8 cellular contexts compared by ENCODE assay signal in genomic region chr18:11908182-11909080, GRCh38. TPM values are rescaled to one million over a fixed set of nuclear protein-coding genes. Genes with fewer than 3 reads are reported as not detected.
A peak's percentile ranks its signal among the peaks of the same experiment; 100 is the strongest.
DNase-seq lines count a peak whose midpoint lies in the region; ATAC-seq and TF ChIP-seq lines count a peak whose summit lies in the region.

TSS of gene MPPE1 (minus strand) at chr18:11908317. CDS start at chr18:11897264, 11,053 bp downstream.

- no peaks in the 10 kb centered on the region for H3K9me2 ChIP-seq in Loucy (replicated peaks; ENCODE audit: low read depth, low read length)

- no peak within 1 kb of the TSS for H3K14ac ChIP-seq in neuronal stem cell (ENCODE audit: low read length)

- H2BK15ac ChIP-seq in neuronal stem cell (ENCODE audit: low read length), result peak within 1 kb of the TSS; percentile 64

- no peaks in the 10 kb centered on the region for H4K20me1 ChIP-seq in Loucy (ENCODE audit: insufficient read depth, low read length, poor library complexity, severe bottlenecking)

- H3K23ac ChIP-seq in neuronal stem cell (ENCODE audit: low read depth, low read length, poor library complexity), result peak within 1 kb of the TSS; percentile 91

- H3K4ac ChIP-seq in neuronal stem cell (ENCODE audit: low read length), result no peak within 1 kb of the TSS

- H3K4me2 ChIP-seq in Loucy (ENCODE audit: low read depth, low read length, poor library complexity, severe bottlenecking), result peak within 1 kb of the TSS; percentile 95
- H3K4me2 ChIP-seq in neuronal stem cell (ENCODE audit: insufficient read depth, low read length, poor library complexity, severe bottlenecking), result peak within 1 kb of the TSS; percentile 89

- H2BK5ac ChIP-seq in neuronal stem cell (ENCODE audit: low read length), result peak within 1 kb of the TSS; percentile 53

- peak within 1 kb of the TSS; percentile 98 for H3K18ac ChIP-seq in neuronal stem cell (ENCODE audit: low read length)

- H3K4me3 ChIP-seq in Loucy (ENCODE audit: low read length, poor library complexity, severe bottlenecking) (peak within 1 kb of the TSS; percentile 99), SJCRH30 (peak within 1 kb of the TSS; percentile 85), neuronal stem cell (ENCODE audit: low read length in 2 of 2) (peak within 1 kb of the TSS; percentile 84 to 96)

- peak within 1 kb of the TSS; percentile 65 for H4K8ac ChIP-seq in neuronal stem cell (ENCODE audit: low read depth, low read length)

- no peak within 1 kb of the TSS for H4K91ac ChIP-seq in neuronal stem cell (ENCODE audit: low read depth, low read length, poor library complexity)

- H3K27ac ChIP-seq in SJCRH30 (peak within 1 kb of the TSS; percentile 93), foreskin keratinocyte (peak within 1 kb of the TSS; percentile 88), neuronal stem cell (replicated peaks; ENCODE audit: low read length) (peak within 1 kb of the TSS; percentile 87)

- no peaks in the 10 kb centered on the region for H3K27me3 ChIP-seq in Loucy (ENCODE audit: insufficient read depth, low read length, poor library complexity, severe bottlenecking)
- no peaks in the 10 kb centered on the region for H3K27me3 ChIP-seq in SJCRH30
- no peaks in the 10 kb centered on the region for H3K27me3 ChIP-seq in foreskin keratinocyte
- H3K27me3 ChIP-seq in neuronal stem cell (ENCODE audit: control insufficient read depth in 3 of 3, insufficient read depth in 3 of 3, low read depth in 1 of 3, low read length in 3 of 3), result no peaks in the 10 kb centered on the region

- H2BK12ac ChIP-seq in neuronal stem cell (ENCODE audit: low read length), result no peak within 1 kb of the TSS

- no CpG with 5 or more reads among the region's 110 CpGs for WGBS in neuronal stem cell (ENCODE audit: extremely low coverage in 2 of 2, insufficient read length in 2 of 2, insufficient replicate concordance in 1 of 2), 2 donors

- peaks cover 28% of the 10 kb centered on the region for H3K4me1 ChIP-seq in Loucy (ENCODE audit: insufficient read depth, low read length, poor library complexity, severe bottlenecking)
- peaks cover 6% of the 10 kb centered on the region for H3K4me1 ChIP-seq in SJCRH30
- H3K4me1 ChIP-seq in foreskin keratinocyte, result no peaks in the 10 kb centered on the region
- H3K4me1 ChIP-seq in neuronal stem cell (ENCODE audit: control insufficient read depth in 2 of 2, insufficient read depth in 1 of 2, low read depth in 1 of 2, low read length in 2 of 2), result peaks cover 0 to 5% of the 10 kb centered on the region in 2 donors

- H3F3A ChIP-seq in Loucy (ENCODE audit: low read depth), result no peaks in the 10 kb centered on the region

- H2BK120ac ChIP-seq in neuronal stem cell (ENCODE audit: low read depth, low read length), result no peak within 1 kb of the TSS

- H3K9me3 ChIP-seq in Loucy (ENCODE audit: insufficient read depth, low read depth, low read length) (no peaks in the 10 kb centered on the region), SJCRH30 (replicated peaks) (no peaks in the 10 kb centered on the region), neuronal stem cell (replicated peaks in 1 of 2; ENCODE audit: control insufficient read depth in 2 of 2, insufficient read depth in 1 of 2, low read depth in 1 of 2, low read length in 2 of 2) (no peaks in the 10 kb centered on the region)

- peak within 1 kb of the TSS; percentile 94 for H3K9ac ChIP-seq in Loucy (ENCODE audit: low read depth, low read length, poor library complexity, severe bottlenecking)
- H3K9ac ChIP-seq in neuronal stem cell (ENCODE audit: low read depth, low read length, poor library complexity), result peak within 1 kb of the TSS; percentile 88

- H3K36me3 ChIP-seq in Loucy (ENCODE audit: insufficient read depth, low read length) (no peaks in the 10 kb centered on the region), SJCRH30 (no peaks in the 10 kb centered on the region), neuronal stem cell (replicated peaks in 1 of 2; ENCODE audit: control insufficient read depth in 2 of 2, insufficient read depth in 2 of 2, low read length in 2 of 2) (peaks cover 0 to 7% of the 10 kb centered on the region in 2 donors)

- H2AFZ ChIP-seq in Loucy (ENCODE audit: low read length) (peak within 1 kb of the TSS; percentile 98), neuronal stem cell (ENCODE audit: low read length) (peak within 1 kb of the TSS; percentile 100)

- no peak within 1 kb of the TSS for H2AK5ac ChIP-seq in neuronal stem cell (ENCODE audit: low read depth, low read length)

- H3K79me1 ChIP-seq in neuronal stem cell (ENCODE audit: low read depth, low read length), result no peaks in the 10 kb centered on the region

- DNase-seq in ELR (ENCODE audit: low read depth) (peak; percentile 86), H4 (ENCODE audit: low spot score) (peak; percentile 72), SJCRH30 (peak; percentile 79 to 81), foreskin keratinocyte (peak; percentile 49 to 73), neuronal stem cell (ENCODE audit: low spot score) (peak; percentile 80)
- DNase-seq in activated gamma-delta T cell treated with anti-CD3 and anti-CD28 coated beads, Interleukin-2, amount 50 U/mL, for 16 hours (ENCODE audit: low read depth), result peak; percentile 74

- peak; percentile 79 for ATAC-seq in foreskin keratinocyte

- peaks cover 14% of the 10 kb centered on the region for H3K79me2 ChIP-seq in Loucy (ENCODE audit: insufficient read depth, low read length)

- TF ChIP-seq CTCF in Loucy (conservative IDR thresholded peaks at IDR 0.05; ENCODE audit: low read length) (no peak), foreskin keratinocyte (conservative IDR thresholded peaks at IDR 0.05) (no peak), subcutaneous adipose tissue (IDR thresholded peaks at IDR 0.05; ENCODE audit: low read depth) (no peak)

RNA-seq across cellular contexts. Expression of gene MPPE1, which starts in this region (rescaled TPM):
- total RNA-seq in H4 (2014; rRNA removed; shearing (Covaris generic)), result 9.1 and 21.9 TPM in 2 replicates
- total RNA-seq in SJCRH30 (2014; rRNA removed; shearing (Covaris generic)), result 13.7 and 14.7 TPM in 2 replicates
- total RNA-seq in foreskin keratinocyte, result 14.4 and 19.1 TPM in 2 replicates
- polyA plus RNA-seq in foreskin keratinocyte, result 14.1 and 16.4 TPM in 2 replicates
- 7.6 TPM for polyA plus RNA-seq in neuronal stem cell (2013, experiment 1 of 2)
- 8.1 TPM for polyA plus RNA-seq in neuronal stem cell (2013, experiment 2 of 2)
- total RNA-seq in subcutaneous adipose tissue, result 10 to 100 TPM; 27.1 to 54.8 (median 30.8) TPM

Comparison
In these comparisons a context has a peak if more than half of its experiments do, and no peak if none do; other contexts are left out.
1. Peak in every context shown above with its lines: DNase-seq, ATAC-seq, H3K4me3 ChIP-seq and H3K27ac ChIP-seq.